In genomic region chr6:6169141-6169540, GRCh38 we compare ENCODE assay signal across 22 cellular contexts.
"Had no signal": no experiment of that assay in that cellular context is flagged by ENCODE, and none has a peak within 500 bp of the region (broad histone marks: within the 10 kb centered on the region; RNA-seq: fewer than 3 reads in every experiment).

No MANE protein-coding gene starts in this region.

- H3K36me3 Mint-ChIP-seq: immature natural killer cell; naive thymus-derived CD8-positive, alpha-beta T cell; stimulated activated naive B cell treated with anti-CD40 and anti-IgM and Interleukin-4, amounts not matched to agents 10 μg/mL and 1 μg/mL and 100 μg/mL, for 72 hours had no signal

- H3K27me3 ChIP-seq: ovary, right lobe of liver, suprapubic skin, transverse colon, vagina had no signal

- H3K36me3 ChIP-seq: lower lobe of right lung, ovary, right lobe of liver, suprapubic skin, transverse colon, vagina had no signal

- ATAC-seq: effector memory CD8-positive, alpha-beta T cell; left colon; left ventricle myocardium superior; naive thymus-derived CD8-positive, alpha-beta T cell; right lobe of liver; stimulated activated naive B cell treated with anti-CD40 and anti-IgM and Interleukin-4, amounts not matched to agents 10 μg/mL and 1 μg/mL and 100 μg/mL, for 72 hours; stimulated activated naive CD8-positive, alpha-beta T cell treated with anti-CD3 and anti-CD28 coated beads, Interleukin-15, amount 100 ng/mL, for 72 hours had no signal

- DNase-seq: cortex of kidney; effector memory CD8-positive, alpha-beta T cell; hypothalamus; immature natural killer cell; islet precursor cell; kidney glomerular epithelial cell; left colon; left ventricle myocardium superior; lower lobe of right lung; naive thymus-derived CD8-positive, alpha-beta T cell; nephron progenitor cell; occipital lobe; ovary; right lobe of liver; small intestine; stimulated activated CD4-positive, alpha-beta T cell treated with anti-CD3 and anti-CD28 coated beads, Interleukin-15, amount 100 ng/mL, for 24 hours; stimulated activated CD4-positive, alpha-beta T cell treated with anti-CD3 and anti-CD28 coated beads, Interleukin-2, amount 100 ng/mL, for 48 hours; stimulated activated naive B cell treated with anti-CD40 and anti-IgM and Interleukin-4, amounts not matched to agents 10 μg/mL and 1 μg/mL and 100 μg/mL, for 72 hours; stimulated activated naive CD8-positive, alpha-beta T cell treated with anti-CD3 and anti-CD28 coated beads, Interleukin-15, amount 100 ng/mL, for 72 hours; transverse colon had no signal

- H3K27ac Mint-ChIP-seq: effector memory CD8-positive, alpha-beta T cell; immature natural killer cell; naive thymus-derived CD8-positive, alpha-beta T cell; nephron progenitor cell; stimulated activated naive B cell treated with anti-CD40 and anti-IgM and Interleukin-4, amounts not matched to agents 10 μg/mL and 1 μg/mL and 100 μg/mL, for 72 hours; stimulated activated naive CD8-positive, alpha-beta T cell treated with anti-CD3 and anti-CD28 coated beads, Interleukin-15, amount 100 ng/mL, for 72 hours had no signal

- H3K4me1 Mint-ChIP-seq: immature natural killer cell; naive thymus-derived CD8-positive, alpha-beta T cell; nephron progenitor cell; stimulated activated naive B cell treated with anti-CD40 and anti-IgM and Interleukin-4, amounts not matched to agents 10 μg/mL and 1 μg/mL and 100 μg/mL, for 72 hours; stimulated activated naive CD8-positive, alpha-beta T cell treated with anti-CD3 and anti-CD28 coated beads, Interleukin-15, amount 100 ng/mL, for 72 hours had no signal

- H3K4me1 ChIP-seq: lower lobe of right lung, right lobe of liver, suprapubic skin, transverse colon, vagina had no signal

- H3K4me3 ChIP-seq: lower lobe of right lung, ovary, right lobe of liver, suprapubic skin, transverse colon, vagina had no signal

- H3K9me3 Mint-ChIP-seq: effector memory CD8-positive, alpha-beta T cell; immature natural killer cell; naive thymus-derived CD8-positive, alpha-beta T cell; nephron progenitor cell; stimulated activated naive CD8-positive, alpha-beta T cell treated with anti-CD3 and anti-CD28 coated beads, Interleukin-15, amount 100 ng/mL, for 72 hours had no signal

- H3K27ac ChIP-seq: lower lobe of right lung, ovary, right lobe of liver, suprapubic skin, transverse colon, vagina had no signal

- H3K9me3 ChIP-seq: lower lobe of right lung, ovary, right lobe of liver, suprapubic skin, transverse colon, vagina had no signal

- H3K4me3 Mint-ChIP-seq: effector memory CD8-positive, alpha-beta T cell; immature natural killer cell; naive thymus-derived CD8-positive, alpha-beta T cell; nephron progenitor cell; stimulated activated naive B cell treated with anti-CD40 and anti-IgM and Interleukin-4, amounts not matched to agents 10 μg/mL and 1 μg/mL and 100 μg/mL, for 72 hours; stimulated activated naive CD8-positive, alpha-beta T cell treated with anti-CD3 and anti-CD28 coated beads, Interleukin-15, amount 100 ng/mL, for 72 hours had no signal
